24 cellular contexts compared by ENCODE assay signal in the genomic region with DNA sequence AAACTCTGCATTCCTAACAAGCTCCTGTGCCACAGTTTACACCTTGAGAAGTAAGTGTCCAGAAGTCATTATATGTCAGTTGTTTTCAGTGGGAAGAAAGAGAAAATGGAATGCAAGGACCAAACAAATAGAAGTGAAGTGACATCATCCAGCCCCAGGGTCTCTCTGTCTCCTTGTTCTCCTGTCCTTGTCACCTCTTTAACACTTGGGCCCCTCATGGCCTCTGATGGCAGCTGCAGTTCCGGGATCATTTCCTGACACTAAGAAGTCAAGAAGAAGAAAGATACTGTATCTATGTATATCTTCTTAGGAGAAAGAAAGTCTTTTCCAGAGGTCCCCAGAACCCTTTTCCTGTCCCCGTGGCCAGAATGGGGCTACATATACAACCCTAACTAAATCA. TPM values are rescaled to one million over a fixed set of nuclear protein-coding genes. Genes with fewer than 3 reads are reported as not detected.
DNase-seq lines count a peak whose midpoint lies in the region; ATAC-seq and TF ChIP-seq lines count a peak whose summit lies in the region.
"Had no signal": no experiment of that assay in that cellular context is flagged by ENCODE, and none has a peak within 500 bp of the region (broad histone marks: within the 10 kb centered on the region; RNA-seq: fewer than 3 reads in every experiment).

No MANE protein-coding gene starts in this region.

- H3K9me3 Mint-ChIP-seq in GM23338 (no peaks in the 10 kb centered on the region; the same call in 2 of the 3 replicates), endodermal cell (peaks cover 14% of the 10 kb centered on the region), neural crest cell (no peaks in the 10 kb centered on the region)
- H3K9me3 Mint-ChIP-seq: H9 had no signal

- H3F3A ChIP-seq in GM23338 (replicated peaks; ENCODE audit: low read depth): 0 out of 2 replicates have a peak, but pooled peaks cover 3% of the 10 kb centered on the region

- 84% methylated on average over 2 of the region's 2 CpGs; no CpG with 5 or more reads in 1 of the 2 experiments for WGBS in endodermal cell (ENCODE audit: insufficient coverage in 1 of 2, insufficient read length in 1 of 2), 2 experiments

- H2AFZ ChIP-seq in GM23338: peak overlapping the region; percentile 23; the same call in 1 of the 2 replicates
- H2AFZ ChIP-seq: GM23248 had no signal

- H3K4me1 ChIP-seq in GM23338 (ENCODE audit: insufficient read depth): peaks cover 11% of the 10 kb centered on the region
- H3K4me1 ChIP-seq in endodermal cell (ENCODE audit: control insufficient read depth, insufficient read depth, low read length): peaks cover 16% of the 10 kb centered on the region
- H3K4me1 ChIP-seq: BE2C had no signal

- H3K36me3 ChIP-seq in GM23338 (ENCODE audit: insufficient read depth): no peaks in the 10 kb centered on the region
- no peaks in the 10 kb centered on the region for H3K36me3 ChIP-seq in endodermal cell (ENCODE audit: control insufficient read depth, insufficient read depth, low read length)
- H3K36me3 ChIP-seq: BE2C; BLaER1 treated with 17β-estradiol and CSF1 and Interleukin-3, amounts not matched to agents 10 nM and 100 nM had no signal

- DNase-seq in GM23338 (ENCODE audit: low spot score) (no peak), endodermal cell (peak; percentile 80), neural crest cell (ENCODE audit: low read depth, low spot score) (no peak), T1000 (lab: John Stamatoyannopoulos, UW) (no peak)
- DNase-seq: 8988T; ACHN; AML-193; BE2C; CD4-positive, alpha-beta T cell; CD8-positive, alpha-beta memory T cell; DMS 273 treated with DMSO at 0.1 percent for 48 hours; DMS79; EL; GF-D8; GM23248; H9 had no signal

- ATAC-seq in GM23338: no peak
- ATAC-seq in GM18498 (IDR thresholded peaks at IDR 0.05; ENCODE audit: unreplicated experiment): no peak
- ATAC-seq in HG02852 (IDR thresholded peaks at IDR 0.05; ENCODE audit: unreplicated experiment): no peak
- ATAC-seq: A549, HCT116 had no signal

- no peak overlapping the region for H3K27ac ChIP-seq in GM23338 (ENCODE audit: low read depth)
- no peak overlapping the region for H3K27ac ChIP-seq in endodermal cell (ENCODE audit: low read depth, low read length)
- H3K27ac ChIP-seq: A549; BLaER1 treated with 17β-estradiol and CSF1 and Interleukin-3, amounts not matched to agents 10 nM and 100 nM; GM23248 had no signal

- no peaks in the 10 kb centered on the region for H3K79me2 ChIP-seq in GM23338 (replicated peaks; ENCODE audit: insufficient read depth)

- H3K9me2 ChIP-seq in GM23338 (ENCODE audit: insufficient read depth): no peaks in the 10 kb centered on the region

- TF ChIP-seq CTCF in GM23338 (conservative IDR thresholded peaks at IDR 0.05; ENCODE audit: low read depth in 2 of 2) (no peak), endodermal cell (conservative IDR thresholded peaks at IDR 0.05) (no peak), neural crest cell (conservative IDR thresholded peaks at IDR 0.05) (no peak)

- H3K9ac ChIP-seq in endodermal cell (ENCODE audit: extremely low read depth, low read length, poor library complexity, severe bottlenecking): no peak overlapping the region
- H3K9ac ChIP-seq: BLaER1 treated with 17β-estradiol and CSF1 and Interleukin-3, amounts not matched to agents 10 nM and 100 nM; GM23248 had no signal

- no peak overlapping the region for H3K27ac Mint-ChIP-seq in GM23338
- H3K27ac Mint-ChIP-seq in endodermal cell: peak overlapping the region; percentile 52
- no peak overlapping the region for H3K27ac Mint-ChIP-seq in neural crest cell (ENCODE audit: unreplicated experiment)
- H3K27ac Mint-ChIP-seq: CD14-positive monocyte; CD4-positive, alpha-beta T cell; CD8-positive, alpha-beta memory T cell; H9 had no signal

- H3K4me3 ChIP-seq in GM23338 (no peak overlapping the region), endodermal cell (ENCODE audit: low read length) (no peak overlapping the region)
- H3K4me3 ChIP-seq: A549; BLaER1 treated with 17β-estradiol and CSF1 and Interleukin-3, amounts not matched to agents 10 nM and 100 nM; GM23248 had no signal

- peaks cover 25% of the 10 kb centered on the region for H3K9me3 ChIP-seq in endodermal cell (ENCODE audit: control insufficient read depth, low read length)
- H3K9me3 ChIP-seq: A549, BE2C had no signal

- H4K20me1 ChIP-seq in GM23338 (replicated peaks; ENCODE audit: insufficient read depth): no peaks in the 10 kb centered on the region
- H4K20me1 ChIP-seq: BLaER1 treated with 17β-estradiol and CSF1 and Interleukin-3, amounts not matched to agents 10 nM and 100 nM had no signal

- H3K27me3 ChIP-seq in GM23338 (ENCODE audit: insufficient read depth) (peaks cover 15% of the 10 kb centered on the region), endodermal cell (ENCODE audit: control insufficient read depth, insufficient read depth, low read length, poor library complexity, severe bottlenecking) (no peaks in the 10 kb centered on the region)
- H3K27me3 ChIP-seq: BE2C had no signal

- no peak overlapping the region for H3K4me2 ChIP-seq in GM23338
- H3K4me2 ChIP-seq: A549; BLaER1 treated with 17β-estradiol and CSF1 and Interleukin-3, amounts not matched to agents 10 nM and 100 nM had no signal

- H3K4me1 Mint-ChIP-seq in GM23338 (peaks cover 9% of the 10 kb centered on the region), endodermal cell (peaks cover 30% of the 10 kb centered on the region), neural crest cell (peaks cover 38% of the 10 kb centered on the region)

- peaks cover 3% of the 10 kb centered on the region for H3K27me3 Mint-ChIP-seq in GM23338 (ENCODE audit: insufficient read depth, low read depth, poor library complexity)
- H3K27me3 Mint-ChIP-seq in endodermal cell (ENCODE audit: insufficient read depth): no peaks in the 10 kb centered on the region
- peaks cover 24% of the 10 kb centered on the region for H3K27me3 Mint-ChIP-seq in neural crest cell (ENCODE audit: low read depth)

- H3K36me3 Mint-ChIP-seq in GM23338 (ENCODE audit: low read depth) (no peaks in the 10 kb centered on the region), endodermal cell (ENCODE audit: low read depth) (no peaks in the 10 kb centered on the region), neural crest cell (ENCODE audit: low read depth) (no peaks in the 10 kb centered on the region)

- H3K4me3 Mint-ChIP-seq in GM23338 (no peak overlapping the region), endodermal cell (no peak overlapping the region), neural crest cell (peak overlapping the region; percentile 57)
- H3K4me3 Mint-ChIP-seq: CD14-positive monocyte; CD4-positive, alpha-beta T cell; CD8-positive, alpha-beta memory T cell; H9 had no signal

RNA-seq across cellular contexts. Expression of a gene that starts 2.8 kb away (rescaled TPM):
- 0.23 and 0.42 TPM in 2 replicates for total RNA-seq in GM23338 (2014; rRNA removed; shearing (Covaris generic))
- 0.65 and 0.96 TPM in 2 replicates for polyA plus RNA-seq in GM23338 (2016; fragmentation: Nextera tagmentation; extraction: Ambion mirVana)
- 10 to 100 TPM in 1 of 2 donors, 1 to 10 TPM in 1; 10.0 to 18.0 TPM for total RNA-seq in endodermal cell
- 6.9 TPM for polyA plus RNA-seq in endodermal cell (2013, experiment 1 of 2)
- 7.5 TPM for polyA plus RNA-seq in endodermal cell (2013, experiment 2 of 2)
- 2.0 and 3.0 TPM in 2 replicates for total RNA-seq in neural crest cell
- total RNA-seq: CD4-positive, alpha-beta T cell; CD8-positive, alpha-beta memory T cell; GM23248 had no signal
- polyA plus RNA-seq: CD14-positive monocyte; CD8-positive, alpha-beta memory T cell had no signal

RNA-seq across cellular contexts. Expression of a gene that starts 17.2 kb away (rescaled TPM):
- not detected in 2 replicates for total RNA-seq in GM23338 (2014; rRNA removed; shearing (Covaris generic))
- not detected in 2 replicates for polyA plus RNA-seq in GM23338 (2016; fragmentation: Nextera tagmentation; extraction: Ambion mirVana)
- total RNA-seq in endodermal cell: under 1 TPM; 0.20 to 0.49 TPM
- polyA plus RNA-seq in endodermal cell (2013, experiment 1 of 2): 0.25 TPM
- 0.41 TPM for polyA plus RNA-seq in endodermal cell (2013, experiment 2 of 2)
- not detected in 2 replicates for total RNA-seq in neural crest cell
- total RNA-seq: CD4-positive, alpha-beta T cell; CD8-positive, alpha-beta memory T cell; G401; GM23248; H4; H9 had no signal
- polyA plus RNA-seq: A549; CD14-positive monocyte; CD8-positive, alpha-beta memory T cell; GM23248 had no signal
